1 cellular context compared by ENCODE assay signal in genomic region chr4:124526760-124527159, GRCh38.
A peak's percentile ranks its signal among the peaks of the same experiment; 100 is the strongest.
TF ChIP-seq lines count a peak whose summit lies in the region.

No MANE protein-coding gene starts in this region.

TF ChIP-seq in HepG2, 621 proteins besides CTCF, POLR2A, EP300 and RAD21 (continued from another document and continues in another):
- peak; percentile 83 for TF ChIP-seq HMGXB3 (CRISPR knock-in tag; IDR thresholded peaks at IDR 0.05; ENCODE audit: borderline replicate concordance)
- no peak for TF ChIP-seq REXO4 (CRISPR knock-in tag; IDR thresholded peaks at IDR 0.05; ENCODE audit: borderline replicate concordance)
- TF ChIP-seq ZNF296 (CRISPR knock-in tag; conservative IDR thresholded peaks at IDR 0.05): no peak
- no peak for TF ChIP-seq KMT2B (CRISPR knock-in tag; IDR thresholded peaks at IDR 0.05)
- no peak for TF ChIP-seq CREB1 (IDR thresholded peaks at IDR 0.05)
- TF ChIP-seq CREB1 (CRISPR knock-in tag; IDR thresholded peaks at IDR 0.05): peak; percentile 61
- peak; percentile 95 for TF ChIP-seq RARA (CRISPR knock-in tag; IDR thresholded peaks at IDR 0.05)
- 0 out of 2 replicates have a peak, but pooled peaks have one; percentile 31 for TF ChIP-seq ZNF124 (CRISPR knock-in tag; IDR thresholded peaks at IDR 0.05)
- TF ChIP-seq KLF15 (CRISPR knock-in tag; IDR thresholded peaks at IDR 0.05; ENCODE audit: borderline replicate concordance): no peak
- peak; percentile 85 for TF ChIP-seq SMAD3 (CRISPR knock-in tag; IDR thresholded peaks at IDR 0.05)
- no peak for TF ChIP-seq ARNT (IDR thresholded peaks at IDR 0.05)
- no peak for TF ChIP-seq ZNF883 (CRISPR knock-in tag; IDR thresholded peaks at IDR 0.05; ENCODE audit: not compliant biosample characterization)
- TF ChIP-seq ZNF138 (CRISPR knock-in tag; IDR thresholded peaks at IDR 0.05; ENCODE audit: low read depth): no peak
- TF ChIP-seq POGZ (CRISPR knock-in tag; IDR thresholded peaks at IDR 0.05): peak; percentile 97
- TF ChIP-seq ZGPAT (CRISPR knock-in tag; IDR thresholded peaks at IDR 0.05): peak; percentile 91
- no peak for TF ChIP-seq ZNF790 (CRISPR knock-in tag; IDR thresholded peaks at IDR 0.05; ENCODE audit: borderline replicate concordance)
- peak; percentile 99 for TF ChIP-seq ZBTB43 (CRISPR knock-in tag; conservative IDR thresholded peaks at IDR 0.05)
- TF ChIP-seq TIGD3 (CRISPR knock-in tag; IDR thresholded peaks at IDR 0.05; ENCODE audit: borderline replicate concordance): no peak
- no peak for TF ChIP-seq ZNF879 (CRISPR knock-in tag; IDR thresholded peaks at IDR 0.05)
- TF ChIP-seq ZNF574 (CRISPR knock-in tag; IDR thresholded peaks at IDR 0.05): no peak
- TF ChIP-seq ASH2L (IDR thresholded peaks at IDR 0.05; ENCODE audit: insufficient read length, low read depth, low read length): peak; percentile 65
- no peak for TF ChIP-seq NFE2L2 (IDR thresholded peaks at IDR 0.05; ENCODE audit: low read length)
- TF ChIP-seq MATR3 (CRISPR knock-in tag; IDR thresholded peaks at IDR 0.05): no peak
- no peak for TF ChIP-seq BATF2 (CRISPR knock-in tag; IDR thresholded peaks at IDR 0.05)
- TF ChIP-seq ZNF639 (CRISPR knock-in tag; conservative IDR thresholded peaks at IDR 0.05): 0 out of 2 replicates have a peak, but pooled peaks have one; percentile 42
- TF ChIP-seq POGK (CRISPR knock-in tag; conservative IDR thresholded peaks at IDR 0.05): peak; percentile 92
- TF ChIP-seq ZNF180 (CRISPR knock-in tag; IDR thresholded peaks at IDR 0.05; ENCODE audit: borderline replicate concordance, low read depth): no peak
- no peak for TF ChIP-seq ZNF720 (CRISPR knock-in tag; IDR thresholded peaks at IDR 0.05)
- peak; percentile 68; the same call in 1 of the 2 replicates for TF ChIP-seq ZMAT3 (CRISPR knock-in tag; conservative IDR thresholded peaks at IDR 0.05)
- TF ChIP-seq ZFP82 (CRISPR knock-in tag; IDR thresholded peaks at IDR 0.05; ENCODE audit: borderline replicate concordance): no peak
- TF ChIP-seq KLF16 (CRISPR knock-in tag; IDR thresholded peaks at IDR 0.05): peak in 1 of 2 experiments; percentile 67; a peak in 1 of 4 replicates
- no peak for TF ChIP-seq ZBTB40 (IDR thresholded peaks at IDR 0.05)
- no peak; the same call in 1 of the 2 replicates for TF ChIP-seq ZBTB40 (CRISPR knock-in tag; IDR thresholded peaks at IDR 0.05)
